In genomic region chr9:19615036-19615435, GRCh38 we compare ENCODE assay signal across 25 cellular contexts.
"Had no signal": no experiment of that assay in that cellular context is flagged by ENCODE, and none has a peak within 500 bp of the region (broad histone marks: within the 10 kb centered on the region; RNA-seq: fewer than 3 reads in every experiment).

No MANE protein-coding gene starts in this region.

- H3K4me3 ChIP-seq: ascending aorta, body of pancreas, SJSA1 had no signal

- H3K4me1 ChIP-seq: ascending aorta, body of pancreas, SJSA1 had no signal

- H3K4me3 Mint-ChIP-seq: activated CD8-positive, alpha-beta T cell treated with anti-CD3 and anti-CD28 coated beads, Interleukin-2, amount 10 ng/mL, durations not matched to agents 7 days and 5 days; T-helper 1 cell treated with Interleukin-12 subunit alpha and Interleukin-12 subunit beta and Interleukin-4 antibody, amounts not matched to agents 30 μg/mL and 1 μg/mL, for 36 hours had no signal

- H3K27ac Mint-ChIP-seq: activated CD8-positive, alpha-beta T cell treated with anti-CD3 and anti-CD28 coated beads, Interleukin-2, amount 10 ng/mL, durations not matched to agents 7 days and 5 days; T-helper 1 cell treated with Interleukin-12 subunit alpha and Interleukin-12 subunit beta and Interleukin-4 antibody, amounts not matched to agents 30 μg/mL and 1 μg/mL, for 36 hours had no signal

- H3K9me3 Mint-ChIP-seq: T-helper 1 cell treated with Interleukin-12 subunit alpha and Interleukin-12 subunit beta and Interleukin-4 antibody, amounts not matched to agents 30 μg/mL and 1 μg/mL, for 36 hours had no signal

- H3K36me3 ChIP-seq: ascending aorta, SJSA1 had no signal

- H3K27ac ChIP-seq: ascending aorta, body of pancreas, SJSA1 had no signal

- DNase-seq: activated CD4-positive, alpha-beta T cell treated with anti-CD3 and anti-CD28 coated beads for 48 hours; activated CD4-positive, alpha-beta T cell treated with anti-CD3 and anti-CD28 coated beads, Interleukin-2, amount 50 U/mL, for 4 hours; activated CD4-positive, CD25-positive, alpha-beta regulatory T cell treated with anti-CD3 and anti-CD28 coated beads, Interleukin-2, amount 50 U/mL, for 72 hours; activated CD8-positive, alpha-beta memory T cell treated with anti-CD3 and anti-CD28 coated beads, Interleukin-2, amount 50 U/mL, for 48 hours; activated CD8-positive, alpha-beta T cell treated with anti-CD3 and anti-CD28 coated beads, Interleukin-2, amount 10 ng/mL, durations not matched to agents 7 days and 5 days; activated naive CD4-positive, alpha-beta T cell treated with anti-CD3 and anti-CD28 coated beads, Interleukin-2, amount 50 U/mL, for 16 hours; activated T-cell treated with anti-CD3 and anti-CD28 coated beads, Interleukin-2, amount 50 U/mL, for 1 hour; body of pancreas; Kasumi-1; KBM-7; NCI-H1105 treated with DMSO at 0.1 percent for 48 hours; NCI-H1436 treated with DMSO at 0.1 percent for 48 hours; NCI-H187; NCI-H2081 treated with DMSO at 0.1 percent for 48 hours; NCI-H2171; NCI-H2227 treated with DMSO at 0.1 percent for 48 hours; NCI-H446 treated with DMSO at 0.1 percent for 48 hours; NCI-H524 treated with DMSO at 0.1 percent for 48 hours; NCI-H774; NK-92 treated with Interleukin-12 subunit alpha and Interleukin-12 subunit beta, amount 100 ng/mL, for 24 hours; RPMI8226; SW 1271 had no signal

- H3K9me3 ChIP-seq: ascending aorta, body of pancreas, SJSA1 had no signal

- H3K27me3 ChIP-seq: ascending aorta, body of pancreas, SJSA1 had no signal
